1 cellular context compared by ENCODE assay signal in genomic region chr6:36028088-36028886, GRCh38.
TF ChIP-seq lines count a peak whose summit lies in the region.

No MANE protein-coding gene starts in this region.

TF ChIP-seq in HEK293, 187 proteins besides CTCF, POLR2A, EP300 and RAD21 (continued from another document and continues in another):
- peak; percentile 86 for TF ChIP-seq ZNF362 (tag by site-specific recombination; IDR thresholded peaks at IDR 0.05)
- no peak; the same call in 1 of the 2 replicates for TF ChIP-seq ZNF391 (tag by site-specific recombination; IDR thresholded peaks at IDR 0.05; ENCODE audit: borderline replicate concordance, low read depth)
- no peak for TF ChIP-seq ZNF514 (tag by site-specific recombination; IDR thresholded peaks at IDR 0.05)
- TF ChIP-seq WT1 (tag by site-specific recombination; IDR thresholded peaks at IDR 0.05): no peak
- no peak for TF ChIP-seq ZNF221 (tag by site-specific recombination; IDR thresholded peaks at IDR 0.05; ENCODE audit: borderline replicate concordance)
- no peak for TF ChIP-seq ZNF132 (tag by site-specific recombination; IDR thresholded peaks at IDR 0.05; ENCODE audit: borderline replicate concordance)
- no peak for TF ChIP-seq ZNF623 (tag by site-specific recombination; IDR thresholded peaks at IDR 0.05)
- no peak; the same call in 1 of the 2 replicates for TF ChIP-seq KLF17 (tag by site-specific recombination; IDR thresholded peaks at IDR 0.05)
- TF ChIP-seq GFI1B (tag by site-specific recombination; IDR thresholded peaks at IDR 0.05): no peak
- TF ChIP-seq ZNF112 (tag by site-specific recombination; IDR thresholded peaks at IDR 0.05): no peak
- TF ChIP-seq ZNF610 (tag by site-specific recombination; IDR thresholded peaks at IDR 0.05; ENCODE audit: borderline replicate concordance): no peak
- no peak for TF ChIP-seq ZNF10 (tag by site-specific recombination; IDR thresholded peaks at IDR 0.05)
- 0 out of 2 replicates have a peak, but pooled peaks have one; percentile 20 for TF ChIP-seq KLF9 (tag by site-specific recombination; IDR thresholded peaks at IDR 0.05; ENCODE audit: low read depth)
- TF ChIP-seq HIC1 (tag by site-specific recombination; IDR thresholded peaks at IDR 0.05): peak; percentile 67; the same call in 1 of the 2 replicates
- TF ChIP-seq ZNF239 (tag by site-specific recombination; IDR thresholded peaks at IDR 0.05): no peak
- TF ChIP-seq TCF7L2 (IDR thresholded peaks at IDR 0.05; ENCODE audit: borderline replicate concordance, low read depth, low read length): no peak
- no peak for TF ChIP-seq TSHZ1 (tag by site-specific recombination; IDR thresholded peaks at IDR 0.05; ENCODE audit: borderline replicate concordance)
- TF ChIP-seq ZNF660 (tag by site-specific recombination; IDR thresholded peaks at IDR 0.05): no peak
- no peak for TF ChIP-seq ZNF792 (tag by site-specific recombination; IDR thresholded peaks at IDR 0.05)
- no peak for TF ChIP-seq ZNF571 (tag by site-specific recombination; IDR thresholded peaks at IDR 0.05)
- TF ChIP-seq ZSCAN5A (tag by site-specific recombination; IDR thresholded peaks at IDR 0.05): 0 out of 2 replicates have a peak, but pooled peaks have one; percentile 33
- no peak for TF ChIP-seq ZNF133 (tag by site-specific recombination; IDR thresholded peaks at IDR 0.05)
- TF ChIP-seq ZNF830 (tag by site-specific recombination; IDR thresholded peaks at IDR 0.05; ENCODE audit: low read depth): no peak
- no peak for TF ChIP-seq HOXA7 (CRISPR knock-in tag; IDR thresholded peaks at IDR 0.05; ENCODE audit: borderline replicate concordance)
- TF ChIP-seq ZNF335 (tag by site-specific recombination; conservative IDR thresholded peaks at IDR 0.05): peak; percentile 100
- TF ChIP-seq ZNF501 (tag by site-specific recombination; IDR thresholded peaks at IDR 0.05): peak; percentile 12; the same call in 1 of the 2 replicates
- no peak for TF ChIP-seq ZNF76 (tag by site-specific recombination; IDR thresholded peaks at IDR 0.05; ENCODE audit: borderline replicate concordance, low read depth)
- TF ChIP-seq ZBTB11 (tag by site-specific recombination; conservative IDR thresholded peaks at IDR 0.05; ENCODE audit: low read depth): 0 out of 2 replicates have a peak, but pooled peaks have one; percentile 35
- no peak for TF ChIP-seq ZNF394 (tag by site-specific recombination; IDR thresholded peaks at IDR 0.05; ENCODE audit: borderline replicate concordance)
- TF ChIP-seq ZNF2 (tag by site-specific recombination; IDR thresholded peaks at IDR 0.05): peak; percentile 22; the same call in 1 of the 2 replicates
- TF ChIP-seq PBX3 (CRISPR knock-in tag; IDR thresholded peaks at IDR 0.05): peak; percentile 79; the same call in 1 of the 2 replicates
- no peak for TF ChIP-seq ZNF555 (tag by site-specific recombination; conservative IDR thresholded peaks at IDR 0.05)
- no peak for TF ChIP-seq ZNF558 (tag by site-specific recombination; IDR thresholded peaks at IDR 0.05)
- no peak for TF ChIP-seq ZBTB1 (tag by site-specific recombination; IDR thresholded peaks at IDR 0.05)
- no peak for TF ChIP-seq PRDM4 (tag by site-specific recombination; IDR thresholded peaks at IDR 0.05)
- TF ChIP-seq ZNF140 (tag by site-specific recombination; IDR thresholded peaks at IDR 0.05): no peak
- TF ChIP-seq ZNF664 (tag by site-specific recombination; IDR thresholded peaks at IDR 0.05): no peak
- no peak for TF ChIP-seq ZNF747 (tag by site-specific recombination; IDR thresholded peaks at IDR 0.05)
- TF ChIP-seq ELK4 (IDR thresholded peaks at IDR 0.05; ENCODE audit: borderline replicate concordance, low read depth, low read length): no peak
- no peak for TF ChIP-seq ZNF596 (tag by site-specific recombination; IDR thresholded peaks at IDR 0.05)
- TF ChIP-seq ZNF701 (tag by site-specific recombination; IDR thresholded peaks at IDR 0.05): no peak
- peak; percentile 22; the same call in 1 of the 2 replicates for TF ChIP-seq ZNF223 (tag by site-specific recombination; IDR thresholded peaks at IDR 0.05)
- TF ChIP-seq GLIS1 (tag by site-specific recombination; IDR thresholded peaks at IDR 0.05): 0 out of 2 replicates have a peak, but pooled peaks have one; percentile 8
- TF ChIP-seq HOXD13 (CRISPR knock-in tag; IDR thresholded peaks at IDR 0.05; ENCODE audit: borderline replicate concordance): 0 out of 2 replicates have a peak, but pooled peaks have one; percentile 27
- TF ChIP-seq YY1 (tag by site-specific recombination; IDR thresholded peaks at IDR 0.05): no peak
- TF ChIP-seq ZNF580 (tag by site-specific recombination; IDR thresholded peaks at IDR 0.05): no peak
- TF ChIP-seq MYNN (tag by site-specific recombination; IDR thresholded peaks at IDR 0.05; ENCODE audit: borderline replicate concordance): no peak
